In genomic region chr4:121632686-121633085, GRCh38 we compare ENCODE assay signal across 23 cellular contexts.
A peak's percentile ranks its signal among the peaks of the same experiment; 100 is the strongest.
DNase-seq lines count a peak whose midpoint lies in the region; ATAC-seq and TF ChIP-seq lines count a peak whose summit lies in the region.
"Had no signal": no experiment of that assay in that cellular context is flagged by ENCODE, and none has a peak within 500 bp of the region (broad histone marks: within the 10 kb centered on the region; RNA-seq: fewer than 3 reads in every experiment).

No MANE protein-coding gene starts in this region.

- no peak overlapping the region for H4K12ac ChIP-seq in trophoblast cell (ENCODE audit: low read depth, low read length)

- H2AFZ ChIP-seq in neuron (ENCODE audit: low read depth, low read length): peak overlapping the region; percentile 79
- H2AFZ ChIP-seq in trophoblast cell (ENCODE audit: insufficient read depth, low read length, poor library complexity): no peak overlapping the region

- H2BK12ac ChIP-seq in trophoblast cell (ENCODE audit: low read length): no peak overlapping the region

- DNase-seq in SW480 (ENCODE audit: low spot score) (peak; percentile 58), trophoblast cell (peak; percentile 74 to 75), adrenal gland (no peak)
- DNase-seq in stimulated activated CD4-positive, alpha-beta T cell treated with anti-CD3 and anti-CD28 coated beads, Interleukin-4, amount 100 ng/mL, for 4 hours: no peak
- DNase-seq: 8988T; ACHN; BE2C; C1 segment of cervical spinal cord; CD4-positive, alpha-beta memory T cell; CD4-positive, CD25-positive, alpha-beta regulatory T cell; CD8-positive, alpha-beta memory T cell; COR-L47; DMS 273 treated with DMSO at 0.1 percent for 48 hours; DMS153; DMS53; DMS79; DND-41; EL; GDM1 had no signal

- intact Hi-C loops in adrenal gland (cut with DNase I): no loop called here

- H3K4me2 ChIP-seq in trophoblast cell (ENCODE audit: low read length): no peak overlapping the region
- H3K4me2 ChIP-seq: BLaER1 had no signal

- H3K14ac ChIP-seq in trophoblast cell (ENCODE audit: low read length): no peak overlapping the region

- H3K36me3 ChIP-seq in neuron (ENCODE audit: insufficient read depth, low read length) (no peaks in the 10 kb centered on the region), trophoblast cell (ENCODE audit: control insufficient read depth in 1 of 2, insufficient read depth in 2 of 2, low read length in 2 of 2) (no peaks in the 10 kb centered on the region), adrenal gland (replicated peaks in 1 of 2) (no peaks in the 10 kb centered on the region)
- H3K36me3 ChIP-seq: BE2C, BLaER1 had no signal

- no peak for TF ChIP-seq POLR2A in adrenal gland (IDR thresholded peaks at IDR 0.05)

- H3K23ac ChIP-seq in trophoblast cell (ENCODE audit: low read length): no peak overlapping the region

- no peak overlapping the region for H4K91ac ChIP-seq in trophoblast cell (ENCODE audit: low read depth, low read length)

- H2AK5ac ChIP-seq in trophoblast cell (ENCODE audit: low read length): no peak overlapping the region

- no peaks in the 10 kb centered on the region for H3K79me1 ChIP-seq in trophoblast cell (ENCODE audit: low read length)

- WGBS in trophoblast cell (ENCODE audit: extremely low coverage, insufficient coverage, insufficient read length): no CpG with 5 or more reads among the region's 8 CpGs
- WGBS in adrenal gland, 4 donors: 89 to 93% (median 92%) methylated on average over 8 of the region's 8 CpGs

- H3K4me1 ChIP-seq in neuron (ENCODE audit: insufficient read depth, low read length) (peaks cover 22% of the 10 kb centered on the region), trophoblast cell (ENCODE audit: control insufficient read depth in 1 of 2, insufficient read depth in 2 of 2, low read length in 2 of 2) (no peaks in the 10 kb centered on the region), adrenal gland (replicated peaks in 1 of 2) (no peaks in the 10 kb centered on the region)
- H3K4me1 ChIP-seq: BE2C, BLaER1 had no signal

- no peak for ATAC-seq in GM18870 (IDR thresholded peaks at IDR 0.05; ENCODE audit: unreplicated experiment)
- ATAC-seq: GM12878 had no signal

- H2BK5ac ChIP-seq in trophoblast cell (ENCODE audit: low read depth, low read length, poor library complexity): no peak overlapping the region

- H3K27me3 ChIP-seq in neuron (ENCODE audit: insufficient read depth, low read length) (no peaks in the 10 kb centered on the region), trophoblast cell (ENCODE audit: insufficient read depth, low read length) (no peaks in the 10 kb centered on the region), adrenal gland (no peaks in the 10 kb centered on the region)
- H3K27me3 ChIP-seq: BE2C, BLaER1 had no signal

- H3K4ac ChIP-seq in trophoblast cell (ENCODE audit: low read depth, low read length): no peak overlapping the region

- H3K4me3 ChIP-seq in neuron (ENCODE audit: low read length) (no peak overlapping the region), trophoblast cell (ENCODE audit: low read depth, low read length) (no peak overlapping the region), adrenal gland (no peak overlapping the region)
- H3K4me3 ChIP-seq: BLaER1, GM12878 had no signal

- H3K18ac ChIP-seq in trophoblast cell (ENCODE audit: low read length): no peak overlapping the region

- peaks cover 2% of the 10 kb centered on the region for H3K9me3 ChIP-seq in neuron (ENCODE audit: low read length)
- H3K9me3 ChIP-seq in trophoblast cell (ENCODE audit: insufficient read depth, low read depth, low read length): no peaks in the 10 kb centered on the region
- no peaks in the 10 kb centered on the region for H3K9me3 ChIP-seq in adrenal gland (replicated peaks in 1 of 3)
- H3K9me3 ChIP-seq: BE2C, BLaER1 had no signal

- no peaks in the 10 kb centered on the region for H3K79me2 ChIP-seq in trophoblast cell (ENCODE audit: control insufficient read depth, insufficient read depth, low read length, poor library complexity)

- TF ChIP-seq CTCF in adrenal gland (IDR thresholded peaks at IDR 0.05): no peak

- H2BK120ac ChIP-seq in trophoblast cell (ENCODE audit: insufficient read depth, low read length, poor library complexity): no peak overlapping the region

- no peak overlapping the region for H4K8ac ChIP-seq in trophoblast cell (ENCODE audit: low read depth, low read length)

- no peak overlapping the region for H3K27ac ChIP-seq in trophoblast cell (ENCODE audit: low read depth, low read length)
- H3K27ac ChIP-seq in adrenal gland: no peak overlapping the region
- H3K27ac ChIP-seq: BLaER1 had no signal

- H3K9ac ChIP-seq in trophoblast cell (ENCODE audit: low read length): no peak overlapping the region
- H3K9ac ChIP-seq: BLaER1 had no signal

Comparison
In these comparisons a context has a peak if more than half of its experiments do, and no peak if none do; other contexts are left out.
1. DNase-seq: peak in SW480 (single experiment) and trophoblast cell (2 of 2); none in adrenal gland (0 of 7) and stimulated activated CD4-positive, alpha-beta T cell treated with anti-CD3 and anti-CD28 coated beads, Interleukin-4, amount 100 ng/mL, for 4 hours (0 of 2).